In genomic region chr2:18559941-18560796, GRCh38 we compare ENCODE assay signal across 8 cellular contexts. TPM values are rescaled to one million over a fixed set of nuclear protein-coding genes. Genes with fewer than 3 reads are reported as not detected.
DNase-seq lines count a peak whose midpoint lies in the region; FAIRE-seq and TF ChIP-seq lines count a peak whose summit lies in the region.

Gene RDH14, minus strand, starts transcription at chr2:18560653. Its CDS starts 81 bp downstream, at chr2:18560572.

- H4K91ac ChIP-seq in neuronal stem cell (ENCODE audit: low read depth, low read length, poor library complexity), result no peak within 1 kb of the TSS

- peak within 1 kb of the TSS; percentile 85 for H3K9ac ChIP-seq in neuronal stem cell (ENCODE audit: low read depth, low read length, poor library complexity)

- peak; percentile 96 for DNase-seq in GM03348 (ENCODE audit: low spot score)
- DNase-seq in HFF-Myc (ENCODE audit: extremely low read depth, low read depth), result peak; percentile 79
- DNase-seq in NAMALWA (ENCODE audit: low spot score), result peak; percentile 93
- peak; percentile 95 for DNase-seq in SK-N-DZ (ENCODE audit: low spot score)
- peak; percentile 94 for DNase-seq in activated naive CD4-positive, alpha-beta T cell treated with anti-CD3 and anti-CD28 coated beads for 36 hours
- peak; percentile 76 to 82 for DNase-seq in frontal cortex (ENCODE audit: low spot score in 2 of 2)
- peak; percentile 90 for DNase-seq in neuronal stem cell (ENCODE audit: low spot score)

- H3K79me1 ChIP-seq in neuronal stem cell (ENCODE audit: low read depth, low read length), result no peaks in the 10 kb centered on the region

- no peaks in the 10 kb centered on the region for H3K27me3 Mint-ChIP-seq in activated naive CD4-positive, alpha-beta T cell treated with anti-CD3 and anti-CD28 coated beads for 36 hours (ENCODE audit: low read depth)

- H2BK5ac ChIP-seq in neuronal stem cell (ENCODE audit: low read length), result peak within 1 kb of the TSS; percentile 93

- H3K9me3 ChIP-seq in neuronal stem cell (replicated peaks in 1 of 2; ENCODE audit: control insufficient read depth in 2 of 2, insufficient read depth in 1 of 2, low read depth in 1 of 2, low read length in 2 of 2), result peaks cover 0 to 3% of the 10 kb centered on the region in 2 donors

- no peak within 1 kb of the TSS for H3K4ac ChIP-seq in neuronal stem cell (ENCODE audit: low read length)

- CTCF ChIA-PET in activated naive CD4-positive, alpha-beta T cell treated with anti-CD3 and anti-CD28 coated beads for 36 hours (lab: Charles Lee), result interaction anchor here (2.1 kb wide), 1 partner anchor 40 kb away, joined by 6 read pairs; no protein-coding TSS in a partner anchor

- TF ChIP-seq CTCF in HFF-Myc (IDR thresholded peaks at IDR 0.05; ENCODE audit: low read depth, low read length, missing control alignments), result no peak
- no peak for TF ChIP-seq CTCF in subcutaneous adipose tissue (IDR thresholded peaks at IDR 0.05; ENCODE audit: low read depth)

- intact Hi-C loops in activated naive CD4-positive, alpha-beta T cell treated with anti-CD3 and anti-CD28 coated beads for 36 hours (cut with micrococcal nuclease), result loop anchor here (1.0 to 5.0 kb wide), 9 partner anchors 15 to 1791 kb away; partner anchors contain the start of genes GEN1, PUM2, SMC6 and TTC32

- peak within 1 kb of the TSS; percentile 89 for H3K18ac ChIP-seq in neuronal stem cell (ENCODE audit: low read length)

- no peak within 1 kb of the TSS for H2BK120ac ChIP-seq in neuronal stem cell (ENCODE audit: low read depth, low read length)

- no peak for FAIRE-seq in frontal cortex (lab: Jason Lieb, UNC)

- H4K8ac ChIP-seq in neuronal stem cell (ENCODE audit: low read depth, low read length), result no peak within 1 kb of the TSS

- H3K27me3 ChIP-seq in neuronal stem cell (ENCODE audit: control insufficient read depth in 3 of 3, insufficient read depth in 3 of 3, low read depth in 1 of 3, low read length in 3 of 3), result no peaks in the 10 kb centered on the region

- peak within 1 kb of the TSS; percentile 67 for H3K14ac ChIP-seq in neuronal stem cell (ENCODE audit: low read length)

- H3K27ac ChIP-seq in neuronal stem cell (replicated peaks; ENCODE audit: low read length), result peak within 1 kb of the TSS; percentile 80

- H3K9me3 Mint-ChIP-seq in activated naive CD4-positive, alpha-beta T cell treated with anti-CD3 and anti-CD28 coated beads for 36 hours, result no peaks in the 10 kb centered on the region

- H3K27ac Mint-ChIP-seq in activated naive CD4-positive, alpha-beta T cell treated with anti-CD3 and anti-CD28 coated beads for 36 hours, result peak within 1 kb of the TSS; percentile 89

- peak within 1 kb of the TSS; percentile 91 for H2AFZ ChIP-seq in neuronal stem cell (ENCODE audit: low read length)

- peak within 1 kb of the TSS; percentile 86 for H3K23ac ChIP-seq in neuronal stem cell (ENCODE audit: low read depth, low read length, poor library complexity)

- H2BK15ac ChIP-seq in neuronal stem cell (ENCODE audit: low read length), result no peak within 1 kb of the TSS

- H2BK12ac ChIP-seq in neuronal stem cell (ENCODE audit: low read length), result no peak within 1 kb of the TSS

- peak within 1 kb of the TSS; percentile 84 for H3K4me3 Mint-ChIP-seq in activated naive CD4-positive, alpha-beta T cell treated with anti-CD3 and anti-CD28 coated beads for 36 hours

- peaks cover 2 to 33% of the 10 kb centered on the region in 2 donors for H3K36me3 ChIP-seq in neuronal stem cell (replicated peaks in 1 of 2; ENCODE audit: control insufficient read depth in 2 of 2, insufficient read depth in 2 of 2, low read length in 2 of 2)

- H2AK5ac ChIP-seq in neuronal stem cell (ENCODE audit: low read depth, low read length), result no peak within 1 kb of the TSS

- H3K4me1 ChIP-seq in neuronal stem cell (ENCODE audit: control insufficient read depth in 2 of 2, insufficient read depth in 1 of 2, low read depth in 1 of 2, low read length in 2 of 2), result peaks cover 2 to 4% of the 10 kb centered on the region in 2 donors

- WGBS in neuronal stem cell (ENCODE audit: extremely low coverage in 2 of 2, insufficient read length in 2 of 2, insufficient replicate concordance in 1 of 2), 2 donors, result no CpG with 5 or more reads among the region's 84 CpGs

- H3K4me1 Mint-ChIP-seq in activated naive CD4-positive, alpha-beta T cell treated with anti-CD3 and anti-CD28 coated beads for 36 hours (ENCODE audit: low read depth), result peaks cover 35% of the 10 kb centered on the region

- H3K4me2 ChIP-seq in neuronal stem cell (ENCODE audit: insufficient read depth, low read length, poor library complexity, severe bottlenecking), result peak within 1 kb of the TSS; percentile 76

- H3K36me3 Mint-ChIP-seq in activated naive CD4-positive, alpha-beta T cell treated with anti-CD3 and anti-CD28 coated beads for 36 hours (ENCODE audit: low read depth), result peaks cover 25% of the 10 kb centered on the region

- H3K4me3 ChIP-seq in HFF-Myc (replicated peaks; ENCODE audit: low read depth, low read length), result peak within 1 kb of the TSS; percentile 66
- peak within 1 kb of the TSS; percentile 60 to 99 for H3K4me3 ChIP-seq in neuronal stem cell (ENCODE audit: low read length in 2 of 2)

RNA-seq across cellular contexts. Expression of gene RDH14, which starts in this region (rescaled TPM):
- polyA plus RNA-seq in SK-N-DZ (2014; cell fraction: cytosol; rRNA removed), result 19.3 and 26.9 TPM in 2 replicates
- polyA plus RNA-seq in SK-N-DZ (2014; cell fraction: nucleus; rRNA removed), result 15.0 and 22.3 TPM in 2 replicates
- total RNA-seq in activated naive CD4-positive, alpha-beta T cell treated with anti-CD3 and anti-CD28 coated beads for 36 hours, result 10 to 100 TPM; 11.4 to 11.6 TPM
- total RNA-seq in frontal cortex (25.7 TPM), subcutaneous adipose tissue (10 to 100 TPM; 22.2 to 36.1 (median 29.5) TPM)
- 15.5 TPM for polyA plus RNA-seq in neuronal stem cell (2013, experiment 1 of 2)
- polyA plus RNA-seq in neuronal stem cell (2013, experiment 2 of 2), result 16.0 TPM

Comparison
In these comparisons a context has a peak if more than half of its experiments do, and no peak if none do; other contexts are left out.
1. Peak in every context shown above with its lines: DNase-seq, H3K4me3 ChIP-seq and H3K27ac ChIP-seq.